27 cellular contexts compared by ENCODE assay signal in genomic region chr19:33464733-33465115, GRCh38.
"Had no signal": no experiment of that assay in that cellular context is flagged by ENCODE, and none has a peak within 500 bp of the region (broad histone marks: within the 10 kb centered on the region; RNA-seq: fewer than 3 reads in every experiment).

No MANE protein-coding gene starts in this region.

- H3K27ac Mint-ChIP-seq: immature natural killer cell; memory B cell; natural killer cell treated with Interleukin-12 subunit alpha and Interleukin-12 subunit beta and Interleukin-15 and Interleukin-18, amount 100 ng/mL, for 72 hours; stimulated activated memory B cell treated with anti-CD40 and anti-IgM and Interleukin-4, amounts not matched to agents 10 μg/mL and 1 μg/mL and 100 μg/mL, for 72 hours; type B pancreatic cell had no signal

- H3K9me3 ChIP-seq: esophagus squamous epithelium, neutrophil, prostate gland, right atrium auricular region, spleen, testis, tibial artery had no signal

- H3K36me3 Mint-ChIP-seq: natural killer cell treated with Interleukin-12 subunit alpha and Interleukin-12 subunit beta and Interleukin-15 and Interleukin-18, amount 100 ng/mL, for 72 hours had no signal

- H3K27ac ChIP-seq: coronary artery, esophagus squamous epithelium, neutrophil, prostate gland, right atrium auricular region, spleen, testis, tibial artery had no signal

- H3K27me3 Mint-ChIP-seq: effector memory CD8-positive, alpha-beta T cell; memory B cell; natural killer cell treated with Interleukin-12 subunit alpha and Interleukin-12 subunit beta and Interleukin-15 and Interleukin-18, amount 100 ng/mL, for 72 hours; stimulated activated memory B cell treated with anti-CD40 and anti-IgM and Interleukin-4, amounts not matched to agents 10 μg/mL and 1 μg/mL and 100 μg/mL, for 72 hours; type B pancreatic cell had no signal

- H3K9me3 Mint-ChIP-seq: effector memory CD8-positive, alpha-beta T cell; immature natural killer cell; memory B cell; natural killer cell treated with Interleukin-12 subunit alpha and Interleukin-12 subunit beta and Interleukin-15 and Interleukin-18, amount 100 ng/mL, for 72 hours; neural crest cell; stimulated activated memory B cell treated with anti-CD40 and anti-IgM and Interleukin-4, amounts not matched to agents 10 μg/mL and 1 μg/mL and 100 μg/mL, for 72 hours; type B pancreatic cell had no signal

- H3K27me3 ChIP-seq: esophagus squamous epithelium, neutrophil, right atrium auricular region, spleen, testis, tibial artery had no signal

- H3K4me3 Mint-ChIP-seq: effector memory CD8-positive, alpha-beta T cell; immature natural killer cell; memory B cell; natural killer cell treated with Interleukin-12 subunit alpha and Interleukin-12 subunit beta and Interleukin-15 and Interleukin-18, amount 100 ng/mL, for 72 hours; neural crest cell; stimulated activated memory B cell treated with anti-CD40 and anti-IgM and Interleukin-4, amounts not matched to agents 10 μg/mL and 1 μg/mL and 100 μg/mL, for 72 hours; type B pancreatic cell had no signal

- DNase-seq: dermis blood vessel endothelial cell; effector memory CD8-positive, alpha-beta T cell; erythroblast; esophagus squamous epithelium; foreskin melanocyte; hypothalamus; immature natural killer cell; kidney glomerular epithelial cell; left ventricle myocardium superior; stimulated activated CD4-positive, alpha-beta T cell treated with anti-CD3 and anti-CD28 coated beads, Interleukin-4, amount 100 ng/mL, for 4 hours; stimulated activated naive CD8-positive, alpha-beta T cell treated with anti-CD3 and anti-CD28 coated beads, Interleukin-15, Interleukin-2, amounts not matched to agents 100 U/mL and 50 U/mL, for 24 hours; substantia nigra; testis had no signal

- H3K4me1 ChIP-seq: esophagus squamous epithelium, prostate gland, spleen, testis, tibial artery had no signal

- ATAC-seq: effector memory CD8-positive, alpha-beta T cell; left colon; natural killer cell treated with Interleukin-12 subunit alpha and Interleukin-12 subunit beta and Interleukin-15 and Interleukin-18, amount 100 ng/mL, for 72 hours; stimulated activated memory B cell treated with anti-CD40 and anti-IgM and Interleukin-4, amounts not matched to agents 10 μg/mL and 1 μg/mL and 100 μg/mL, for 72 hours; stimulated activated naive CD8-positive, alpha-beta T cell treated with anti-CD3 and anti-CD28 coated beads, Interleukin-15, Interleukin-2, amounts not matched to agents 100 U/mL and 50 U/mL, for 24 hours had no signal

- H3K36me3 ChIP-seq: neutrophil, prostate gland had no signal

- H3K4me3 ChIP-seq: coronary artery, esophagus squamous epithelium, lung, prostate gland, right atrium auricular region, skin epidermis, spleen, testis, tibial artery had no signal

- H3K4me1 Mint-ChIP-seq: immature natural killer cell; memory B cell; stimulated activated memory B cell treated with anti-CD40 and anti-IgM and Interleukin-4, amounts not matched to agents 10 μg/mL and 1 μg/mL and 100 μg/mL, for 72 hours had no signal
